ENCODE assay signal across 23 cellular contexts in genomic region chr4:116108606-116109005, GRCh38.
A peak's percentile ranks its signal among the peaks of the same experiment; 100 is the strongest.
DNase-seq lines count a peak whose midpoint lies in the region; ATAC-seq, FAIRE-seq and TF ChIP-seq lines count a peak whose summit lies in the region.
"Had no signal": no experiment of that assay in that cellular context is flagged by ENCODE, and none has a peak within 500 bp of the region (broad histone marks: within the 10 kb centered on the region; RNA-seq: fewer than 3 reads in every experiment).

No MANE protein-coding gene starts in this region.

- H2BK120ac ChIP-seq in H1 (replicated peaks; ENCODE audit: low read depth, low read length) (no peak overlapping the region), neuronal stem cell (ENCODE audit: low read depth, low read length) (no peak overlapping the region)

- no peaks in the 10 kb centered on the region for H3K79me1 ChIP-seq in H1 (ENCODE audit: low read depth, low read length)
- peaks cover 1% of the 10 kb centered on the region for H3K79me1 ChIP-seq in neuronal stem cell (ENCODE audit: low read depth, low read length)

- no peak overlapping the region for H2AFZ ChIP-seq in H1 (ENCODE audit: low read length)
- no peak overlapping the region for H2AFZ ChIP-seq in neuronal stem cell (ENCODE audit: low read length)

- H2BK12ac ChIP-seq in H1 (ENCODE audit: low read depth, low read length) (no peak overlapping the region), neuronal stem cell (ENCODE audit: low read length) (no peak overlapping the region)

- H3K14ac ChIP-seq in H1 (ENCODE audit: insufficient read length) (no peak overlapping the region), neuronal stem cell (ENCODE audit: low read length) (no peak overlapping the region)

- BruUV-seq in Caco-2 (replicated peaks; lab: Mats Ljungman, UMichigan), result no TSS peak

- no peak for FAIRE-seq in H1 (lab: Jason Lieb, UNC)
- FAIRE-seq: D721Med, G401.6, GM12891, GM19239 had no signal

- H3K9me3 ChIP-seq in Caco-2 (peaks cover 8% of the 10 kb centered on the region; the same call in 1 of the 2 replicates), H1 (ENCODE audit: insufficient read depth in 2 of 2, low read depth in 1 of 2, low read length in 1 of 2) (no peaks in the 10 kb centered on the region), neuronal stem cell (replicated peaks in 1 of 2; ENCODE audit: control insufficient read depth in 2 of 2, insufficient read depth in 1 of 2, low read depth in 1 of 2, low read length in 2 of 2) (peaks cover 0 to 2% of the 10 kb centered on the region in 2 donors)
- H3K9me3 ChIP-seq: BE2C, BLaER1 had no signal

- peak; percentile 71 to 75 for DNase-seq in Caco-2
- no peak for DNase-seq in H1 (ENCODE audit: low read depth in 1 of 2, low spot score in 2 of 2)
- DNase-seq in neuronal stem cell (ENCODE audit: low spot score), result no peak
- DNase-seq in caudate nucleus (lab: John Stamatoyannopoulos, UW), result no peak
- DNase-seq: 8988T; ACHN; BE2C; C1 segment of cervical spinal cord; Calu3; CD4-positive, alpha-beta memory T cell; CD4-positive, CD25-positive, alpha-beta regulatory T cell; CD8-positive, alpha-beta memory T cell; COR-L47; DMS79 treated with DMSO at 0.1 percent for 48 hours; GF-D8 had no signal

- TF ChIP-seq RAD21 in H1 (IDR thresholded peaks at IDR 0.05 in 1 of 2, conservative IDR thresholded peaks at IDR 0.05 in 1 of 2; ENCODE audit: low read depth in 2 of 2, low read length in 2 of 2), result no peak

- H2BK15ac ChIP-seq in H1 (ENCODE audit: low read length), result no peak overlapping the region
- H2BK15ac ChIP-seq in neuronal stem cell (ENCODE audit: low read length), result no peak overlapping the region

- peak overlapping the region; percentile 85 for H3K27ac Mint-ChIP-seq in Caco-2 (ENCODE audit: unreplicated experiment)
- H3K27ac Mint-ChIP-seq: CD14-positive monocyte; CD4-positive, alpha-beta memory T cell; CD4-positive, CD25-positive, alpha-beta regulatory T cell; CD8-positive, alpha-beta memory T cell had no signal

- no peaks in the 10 kb centered on the region for H3K23me2 ChIP-seq in H1 (ENCODE audit: low read depth, low read length)

- no peak overlapping the region for H4K91ac ChIP-seq in H1 (replicated peaks; ENCODE audit: insufficient read length, low read length)
- no peak overlapping the region for H4K91ac ChIP-seq in neuronal stem cell (ENCODE audit: low read depth, low read length, poor library complexity)

- H3K4me2 ChIP-seq in H1 (ENCODE audit: insufficient read depth in 1 of 2, low read depth in 2 of 2, low read length in 2 of 2), result no peak overlapping the region
- H3K4me2 ChIP-seq in neuronal stem cell (ENCODE audit: insufficient read depth, low read length, poor library complexity, severe bottlenecking), result no peak overlapping the region
- H3K4me2 ChIP-seq: BLaER1 had no signal

- no peak overlapping the region for H3K56ac ChIP-seq in H1 (replicated peaks; ENCODE audit: insufficient read length, low read depth, low read length)

- H3K27me3 ChIP-seq in Caco-2 (replicated peaks; ENCODE audit: control insufficient read depth, insufficient read depth, low read length) (no peaks in the 10 kb centered on the region), H1 (replicated peaks in 1 of 4; ENCODE audit: control insufficient read depth in 3 of 4, extremely low read depth in 1 of 4, insufficient read depth in 3 of 4, low read length in 3 of 4) (no peaks in the 10 kb centered on the region), neuronal stem cell (ENCODE audit: control insufficient read depth in 3 of 3, insufficient read depth in 3 of 3, low read depth in 1 of 3, low read length in 3 of 3) (no peaks in the 10 kb centered on the region)
- H3K27me3 ChIP-seq: BE2C, BLaER1 had no signal

- POLR2A ChIA-PET in Caco-2 (lab: Charles Lee) (no interaction called here), H1 (lab: Charles Lee; ENCODE audit: partially characterized antibody) (no interaction called here)

- H3K4me1 ChIP-seq in Caco-2 (peaks cover 30% of the 10 kb centered on the region), H1 (replicated peaks in 1 of 4; ENCODE audit: control insufficient read depth in 3 of 4, insufficient read depth in 4 of 4, low read length in 3 of 4) (no peaks in the 10 kb centered on the region), neuronal stem cell (ENCODE audit: control insufficient read depth in 2 of 2, insufficient read depth in 1 of 2, low read depth in 1 of 2, low read length in 2 of 2) (no peaks in the 10 kb centered on the region)
- H3K4me1 ChIP-seq: BE2C, BLaER1 had no signal

- TF ChIP-seq CTCF in Caco-2 (IDR thresholded peaks at IDR 0.05; ENCODE audit: insufficient read depth in 1 of 2, low read depth in 1 of 2, low read length in 1 of 2, severe bottlenecking in 1 of 2, unreplicated experiment in 1 of 2) (no peak), H1 (IDR thresholded peaks at IDR 0.05; ENCODE audit: control extremely low read depth in 1 of 3, insufficient read depth in 1 of 3, low read depth in 1 of 3, low read length in 3 of 3) (no peak)

- H3K9ac ChIP-seq in H1 (replicated peaks in 1 of 4; ENCODE audit: extremely low read depth in 1 of 4, low read depth in 3 of 4, low read length in 3 of 4) (no peak overlapping the region), neuronal stem cell (ENCODE audit: low read depth, low read length, poor library complexity) (no peak overlapping the region)
- H3K9ac ChIP-seq: BLaER1 had no signal

- H2AK5ac ChIP-seq in H1 (ENCODE audit: low read depth, low read length) (no peak overlapping the region), neuronal stem cell (ENCODE audit: low read depth, low read length) (no peak overlapping the region)

- H3K79me2 ChIP-seq in H1 (ENCODE audit: control insufficient read depth in 1 of 2, insufficient read depth in 2 of 2, low read length in 2 of 2), result no peaks in the 10 kb centered on the region

- H3K4ac ChIP-seq in H1 (replicated peaks; ENCODE audit: insufficient read length, low read depth, low read length) (no peak overlapping the region), neuronal stem cell (ENCODE audit: low read length) (no peak overlapping the region)

- H3K36me3 ChIP-seq in Caco-2 (ENCODE audit: control insufficient read depth, insufficient read depth, low read length) (no peaks in the 10 kb centered on the region), H1 (ENCODE audit: control insufficient read depth in 2 of 4, insufficient read depth in 4 of 4, low read length in 3 of 4) (no peaks in the 10 kb centered on the region), neuronal stem cell (replicated peaks in 1 of 2; ENCODE audit: control insufficient read depth in 2 of 2, insufficient read depth in 2 of 2, low read length in 2 of 2) (no peaks in the 10 kb centered on the region)
- H3K36me3 ChIP-seq: BE2C, BLaER1 had no signal

- ATAC-seq in HG03442 (IDR thresholded peaks at IDR 0.05; ENCODE audit: unreplicated experiment), result no peak
- no peak for ATAC-seq in HG03280 (IDR thresholded peaks at IDR 0.05; ENCODE audit: unreplicated experiment)

- CTCF ChIA-PET in Caco-2 (lab: Charles Lee), result no interaction called here
- CTCF ChIA-PET in H1 (lab: Charles Lee; ENCODE audit: partially characterized antibody), result no interaction called here

- no peak overlapping the region for H2BK20ac ChIP-seq in H1 (ENCODE audit: low read length)

- peaks cover 7% of the 10 kb centered on the region for H3K4me1 Mint-ChIP-seq in Caco-2 (ENCODE audit: low read depth, unreplicated experiment)
- H3K4me1 Mint-ChIP-seq: CD14-positive monocyte; CD4-positive, alpha-beta memory T cell; CD4-positive, CD25-positive, alpha-beta regulatory T cell; CD8-positive, alpha-beta memory T cell had no signal

- TF ChIP-seq EP300 in H1 (IDR thresholded peaks at IDR 0.05; ENCODE audit: borderline replicate concordance in 1 of 2, low read depth in 2 of 2, low read length in 2 of 2), result no peak

- H2BK5ac ChIP-seq in H1 (ENCODE audit: low read depth, low read length) (no peak overlapping the region), neuronal stem cell (ENCODE audit: low read length) (no peak overlapping the region)

- intact Hi-C loops in Caco-2 (cut with micrococcal nuclease; ENCODE audit: unreplicated experiment), result loop anchor here (2.0 kb wide), 3 partner anchors 14 to 42 kb away; no protein-coding TSS in a partner anchor

- H3K36me3 Mint-ChIP-seq in Caco-2 (ENCODE audit: insufficient read depth, unreplicated experiment), result no peaks in the 10 kb centered on the region
- H3K36me3 Mint-ChIP-seq: CD14-positive monocyte; CD4-positive, alpha-beta memory T cell; CD4-positive, CD25-positive, alpha-beta regulatory T cell; CD8-positive, alpha-beta memory T cell had no signal

- H3K9me3 Mint-ChIP-seq in Caco-2 (ENCODE audit: unreplicated experiment), result no peaks in the 10 kb centered on the region

- H3K18ac ChIP-seq in H1 (ENCODE audit: extremely low read depth, low read length) (no peak overlapping the region), neuronal stem cell (ENCODE audit: low read length) (peak overlapping the region; percentile 48)

- H3K4me3 Mint-ChIP-seq in Caco-2 (ENCODE audit: unreplicated experiment), result peak overlapping the region; percentile 62
- H3K4me3 Mint-ChIP-seq: CD14-positive monocyte; CD4-positive, alpha-beta memory T cell; CD4-positive, CD25-positive, alpha-beta regulatory T cell; CD8-positive, alpha-beta memory T cell had no signal

- no peak overlapping the region for H4K5ac ChIP-seq in H1 (ENCODE audit: insufficient read length, low read depth, low read length)

- no peak overlapping the region for H3K4me3 ChIP-seq in Caco-2 (ENCODE audit: low read depth, low read length)
- H3K4me3 ChIP-seq in H1 (ENCODE audit: extremely low read depth in 1 of 4, insufficient read depth in 2 of 4, low read depth in 3 of 4, low read length in 4 of 4), result no peak overlapping the region
- no peak overlapping the region for H3K4me3 ChIP-seq in neuronal stem cell (ENCODE audit: low read length in 2 of 2)
- H3K4me3 ChIP-seq: BLaER1 had no signal

- peak overlapping the region; percentile 14; the same call in 1 of the 2 replicates for H4K8ac ChIP-seq in H1 (ENCODE audit: extremely low read depth, insufficient read depth, low read length)
- H4K8ac ChIP-seq in neuronal stem cell (ENCODE audit: low read depth, low read length), result no peak overlapping the region

- H3K23ac ChIP-seq in H1 (ENCODE audit: insufficient read length), result no peak overlapping the region
- H3K23ac ChIP-seq in neuronal stem cell (ENCODE audit: low read depth, low read length, poor library complexity), result no peak overlapping the region

- TF ChIP-seq POLR2A in H1 (IDR thresholded peaks at IDR 0.05; ENCODE audit: control extremely low read depth in 1 of 2, low read depth in 2 of 2, low read length in 2 of 2), result no peak

- H3K27ac ChIP-seq in H1 (ENCODE audit: low read depth, low read length) (no peak overlapping the region; the same call in 1 of the 2 replicates), neuronal stem cell (replicated peaks; ENCODE audit: low read length) (no peak overlapping the region), caudate nucleus (ENCODE audit: low read depth, low read length) (no peak overlapping the region)
- H3K27ac ChIP-seq: BLaER1 had no signal

- no peaks in the 10 kb centered on the region for H4K20me1 ChIP-seq in H1 (replicated peaks in 1 of 2; ENCODE audit: control insufficient read depth in 1 of 2, insufficient read depth in 2 of 2, low read length in 2 of 2)
- H4K20me1 ChIP-seq: BLaER1 had no signal

- H3K27me3 Mint-ChIP-seq in Caco-2 (ENCODE audit: insufficient read depth, unreplicated experiment), result no peaks in the 10 kb centered on the region
- H3K27me3 Mint-ChIP-seq: CD4-positive, alpha-beta memory T cell; CD4-positive, CD25-positive, alpha-beta regulatory T cell; CD8-positive, alpha-beta memory T cell had no signal

- WGBS in H1 (ENCODE audit: extremely low coverage in 1 of 2, insufficient coverage in 1 of 2, insufficient read length in 1 of 2, insufficient replicate concordance in 2 of 2, low coverage in 1 of 2, low lambda C conversion rate in 2 of 2, missing lambda C conversion rate in 1 of 2), 2 experiments, result 92% methylated on average over 8 of the region's 8 CpGs; no CpG with 5 or more reads in 1 of the 2 experiments
- no CpG with 5 or more reads among the region's 8 CpGs for WGBS in neuronal stem cell (ENCODE audit: extremely low coverage in 2 of 2, insufficient read length in 2 of 2, insufficient replicate concordance in 1 of 2), 2 donors

Comparison
In these comparisons a context has a peak if more than half of its experiments do, and no peak if none do; other contexts are left out.
1. DNase-seq: peak in Caco-2 (2 of 2); none in H1 (0 of 2), neuronal stem cell (single experiment) and caudate nucleus (0 of 61).